ENCODE assay signal across 1 cellular context in the genomic region with DNA sequence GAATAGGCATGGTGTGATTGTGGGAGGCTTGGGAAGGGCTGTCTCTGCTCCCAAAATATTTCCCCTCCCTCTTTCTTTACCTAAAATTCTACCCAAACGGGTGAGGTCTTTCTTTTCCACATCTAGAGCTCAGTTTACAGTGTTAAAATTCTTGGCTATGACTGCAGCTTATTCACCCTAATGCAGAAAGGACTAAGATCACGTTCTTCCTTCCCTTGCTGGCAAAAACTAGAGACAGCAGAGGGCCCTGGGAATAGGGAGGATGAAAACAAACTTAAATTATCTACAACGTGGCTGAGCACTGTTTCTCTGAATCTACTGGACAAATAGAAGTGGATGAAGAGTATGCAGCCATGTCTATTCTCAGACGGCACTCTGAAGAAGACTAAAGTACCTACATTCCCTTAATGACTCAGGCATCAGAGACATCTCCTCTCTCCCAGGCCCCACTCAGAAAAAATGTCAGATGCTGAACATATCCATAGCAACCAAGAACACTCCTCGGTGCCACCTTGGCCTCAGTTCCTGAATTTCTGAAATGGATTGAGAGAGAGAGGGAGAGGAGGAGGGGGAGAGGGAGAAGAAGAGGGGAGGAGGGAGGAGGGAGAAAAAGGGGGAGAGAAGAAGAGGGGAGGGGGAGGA.
TF ChIP-seq lines count a peak whose summit lies in the region.

No MANE protein-coding gene starts in this region.

TF ChIP-seq in H1, 55 proteins besides CTCF, POLR2A, EP300 and RAD21:
- TF ChIP-seq SRF (IDR thresholded peaks at IDR 0.05; ENCODE audit: low read depth, low read length) (no peak), TAF7 (optimal IDR thresholded peaks at IDR 0.05; ENCODE audit: borderline replicate concordance, low read depth, low read length) (peak; percentile 36)
TF ChIP-seq in H1: peak in this region for 1.
